Comparison of ENCODE assay signal across 8 cellular contexts in the genomic region with DNA sequence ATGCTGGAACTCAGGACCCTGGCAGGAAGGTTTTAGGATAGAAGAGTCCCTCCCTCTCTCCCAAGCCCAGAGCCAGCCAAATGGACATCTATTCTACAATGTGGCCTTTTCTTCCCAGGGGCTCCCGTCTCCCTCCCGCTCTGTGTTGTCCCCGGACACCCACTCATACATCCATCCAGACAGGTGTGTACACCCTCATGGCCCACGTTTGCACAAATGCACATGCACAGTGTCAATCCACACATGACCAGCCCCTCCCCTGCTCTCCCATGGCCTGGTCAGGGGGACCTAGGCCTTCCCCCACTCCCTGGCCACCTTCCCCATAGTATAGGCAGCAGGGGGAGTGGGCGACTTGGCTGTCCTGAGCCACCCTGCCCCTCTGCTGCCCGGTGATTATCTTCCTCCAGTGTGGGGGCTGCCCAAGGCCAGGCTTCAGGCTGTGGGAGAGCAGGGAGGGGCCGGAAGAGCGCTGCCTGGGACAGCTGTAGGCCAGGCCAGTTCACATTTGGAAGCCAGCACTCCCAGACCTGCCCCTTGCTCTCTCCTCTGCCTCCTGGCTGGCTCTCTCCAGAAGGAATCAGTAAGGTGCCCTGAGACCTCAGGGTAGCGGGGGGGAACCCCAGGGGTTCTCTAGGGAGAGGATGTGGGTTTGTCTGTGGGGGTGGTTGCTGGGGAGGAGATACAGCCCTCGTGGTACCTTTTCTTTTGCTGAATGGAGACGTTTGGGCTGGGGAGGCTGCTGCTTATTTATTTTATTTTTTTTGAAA.
DNase-seq lines count a peak whose midpoint lies in the region; ATAC-seq, FAIRE-seq and TF ChIP-seq lines count a peak whose summit lies in the region.

No MANE protein-coding gene starts in this region.

- no peak for TF ChIP-seq CTCF in nephron (IDR thresholded peaks at IDR 0.05; ENCODE audit: unreplicated experiment in 3 of 3)

- peaks cover 58% of the 10 kb centered on the region for H3K4me1 Mint-ChIP-seq in nephron

- H3K4me3 Mint-ChIP-seq in nephron: peak overlapping the region in 1 of 3 experiments; percentile 9

- peak; percentile 89 for FAIRE-seq in GM18507 (lab: Jason Lieb, UNC)

- peak overlapping the region; percentile 69 to 76 (median 76) for H3K27ac Mint-ChIP-seq in nephron

- peaks cover 5% of the 10 kb centered on the region for H3K27me3 Mint-ChIP-seq in nephron (ENCODE audit: low read depth)

- DNase-seq in GM18507 (ENCODE audit: extremely low spot score, insufficient read length, low read depth): peak; percentile 69
- peak; percentile 65 to 78 for DNase-seq in activated CD4-positive, alpha-beta T cell treated with anti-CD3 and anti-CD28 coated beads, Interleukin-2, amount 50 U/mL, for 48 hours
- DNase-seq in COLO829 (ENCODE audit: low spot score): no peak
- DNase-seq in NOMO-1 treated with DMSO at 0.1 percent for 48 hours (lab: John Stamatoyannopoulos, UW; ENCODE audit: unreplicated experiment): no peak
- no peak for DNase-seq in RPMI8226

- ATAC-seq in HG03103 (IDR thresholded peaks at IDR 0.05; ENCODE audit: low read depth, unreplicated experiment) (peak; percentile 45), HG03280 (IDR thresholded peaks at IDR 0.05; ENCODE audit: unreplicated experiment) (no peak)

- no peaks in the 10 kb centered on the region for H3K9me3 Mint-ChIP-seq in nephron

- H3K36me3 Mint-ChIP-seq in nephron (ENCODE audit: low read depth): no peaks in the 10 kb centered on the region

Comparison
In these comparisons a context has a peak if more than half of its experiments do, and no peak if none do; other contexts are left out.
1. DNase-seq: peak in GM18507 (single experiment) and activated CD4-positive, alpha-beta T cell treated with anti-CD3 and anti-CD28 coated beads, Interleukin-2, amount 50 U/mL, for 48 hours (2 of 2); none in COLO829 (single experiment), NOMO-1 treated with DMSO at 0.1 percent for 48 hours (single experiment) and RPMI8226 (single experiment).